In genomic region chr17:39027037-39027436, GRCh38 we compare ENCODE assay signal across 8 cellular contexts. TPM values are rescaled to one million over a fixed set of nuclear protein-coding genes. Genes with fewer than 3 reads are reported as not detected.
DNase-seq lines count a peak whose midpoint lies in the region; ATAC-seq and TF ChIP-seq lines count a peak whose summit lies in the region.

No MANE protein-coding gene starts in this region.

- CTCF ChIA-PET in MCF 10A (lab: Yijun Ruan, JAX), result no interaction called here

- no peaks in the 10 kb centered on the region for H3K4me1 ChIP-seq in ES-I3 (ENCODE audit: insufficient read depth, low read length)

- peaks cover 6% of the 10 kb centered on the region for H3K4me1 Mint-ChIP-seq in MCF 10A (ENCODE audit: insufficient read depth, unreplicated experiment)
- H3K4me1 Mint-ChIP-seq in stimulated activated effector memory CD8-positive, alpha-beta T cell treated with anti-CD3 and anti-CD28 coated beads, Interleukin-12 subunit alpha, Interleukin-12 subunit beta, amount 100 ng/mL, for 72 hours, result no peaks in the 10 kb centered on the region

- peak overlapping the region; percentile 70 for H3K4me3 Mint-ChIP-seq in MCF 10A (ENCODE audit: unreplicated experiment)
- H3K4me3 Mint-ChIP-seq in stimulated activated effector memory CD8-positive, alpha-beta T cell treated with anti-CD3 and anti-CD28 coated beads, Interleukin-12 subunit alpha, Interleukin-12 subunit beta, amount 100 ng/mL, for 72 hours, result no peak overlapping the region

- no peaks in the 10 kb centered on the region for H3K36me3 Mint-ChIP-seq in MCF 10A (ENCODE audit: insufficient read depth, unreplicated experiment)
- H3K36me3 Mint-ChIP-seq in stimulated activated effector memory CD8-positive, alpha-beta T cell treated with anti-CD3 and anti-CD28 coated beads, Interleukin-12 subunit alpha, Interleukin-12 subunit beta, amount 100 ng/mL, for 72 hours, result no peaks in the 10 kb centered on the region

- DNase-seq in NCI-H2171 (lab: John Stamatoyannopoulos, UW), result peak; percentile 54
- peak; percentile 55 for DNase-seq in MCF 10A (ENCODE audit: unreplicated experiment)
- peak; percentile 69 to 82 for DNase-seq in left colon
- no peak for DNase-seq in stimulated activated effector memory CD8-positive, alpha-beta T cell treated with anti-CD3 and anti-CD28 coated beads, Interleukin-12 subunit alpha, Interleukin-12 subunit beta, amount 100 ng/mL, for 72 hours (ENCODE audit: low spot score in 2 of 2)
- DNase-seq in T-helper 2 cell, result no peak

- TF ChIP-seq CTCF in MCF 10A (IDR thresholded peaks at IDR 0.05; ENCODE audit: unreplicated experiment), result no peak

- H3K9ac ChIP-seq in ES-I3 (ENCODE audit: low read depth, low read length), result peak overlapping the region; percentile 35; the same call in 1 of the 2 replicates

- ATAC-seq in left colon (peak; percentile 99), HG03432 (IDR thresholded peaks at IDR 0.05; ENCODE audit: unreplicated experiment) (no peak), HG03175 (IDR thresholded peaks at IDR 0.05; ENCODE audit: unreplicated experiment) (no peak)
- peak; percentile 53 for ATAC-seq in stimulated activated effector memory CD8-positive, alpha-beta T cell treated with anti-CD3 and anti-CD28 coated beads, Interleukin-12 subunit alpha, Interleukin-12 subunit beta, amount 100 ng/mL, for 72 hours

- H3K27ac Mint-ChIP-seq in MCF 10A (ENCODE audit: low read depth, unreplicated experiment), result no peak overlapping the region
- H3K27ac Mint-ChIP-seq in stimulated activated effector memory CD8-positive, alpha-beta T cell treated with anti-CD3 and anti-CD28 coated beads, Interleukin-12 subunit alpha, Interleukin-12 subunit beta, amount 100 ng/mL, for 72 hours, result no peak overlapping the region

- intact Hi-C loops in MCF 10A (cut with micrococcal nuclease), result no loop called here
- intact Hi-C loops in left colon (cut with DNase I, micrococcal nuclease), result no loop called here

- H3K9me3 Mint-ChIP-seq in MCF 10A (ENCODE audit: unreplicated experiment), result no peaks in the 10 kb centered on the region
- no peaks in the 10 kb centered on the region for H3K9me3 Mint-ChIP-seq in stimulated activated effector memory CD8-positive, alpha-beta T cell treated with anti-CD3 and anti-CD28 coated beads, Interleukin-12 subunit alpha, Interleukin-12 subunit beta, amount 100 ng/mL, for 72 hours

- BruUV-seq in MCF 10A (replicated peaks; lab: Mats Ljungman, UMichigan), result no TSS peak

- no peaks in the 10 kb centered on the region for H3K27me3 Mint-ChIP-seq in MCF 10A (ENCODE audit: insufficient read depth, unreplicated experiment)

- no peaks in the 10 kb centered on the region for H3K9me3 ChIP-seq in ES-I3 (ENCODE audit: control insufficient read depth, insufficient read depth, low read length)

- POLR2A ChIA-PET in MCF 10A (lab: Yijun Ruan, JAX), result no interaction called here

- H3K36me3 ChIP-seq in ES-I3 (ENCODE audit: insufficient read depth, low read length), result no peaks in the 10 kb centered on the region

RNA-seq across cellular contexts. Expression of gene FBXO47, which starts 59.8 kb away (rescaled TPM):
- total RNA-seq in MCF 10A (2022) (not detected in 2 replicates), left colon (not detected)

Comparison
In these comparisons a context has a peak if more than half of its experiments do, and no peak if none do; other contexts are left out.
1. DNase-seq: peak in NCI-H2171 (single experiment), MCF 10A (single experiment) and left colon (2 of 2); none in stimulated activated effector memory CD8-positive, alpha-beta T cell treated with anti-CD3 and anti-CD28 coated beads, Interleukin-12 subunit alpha, Interleukin-12 subunit beta, amount 100 ng/mL, for 72 hours (0 of 2) and T-helper 2 cell (0 of 5).
2. ATAC-seq: peak in left colon (single experiment) and stimulated activated effector memory CD8-positive, alpha-beta T cell treated with anti-CD3 and anti-CD28 coated beads, Interleukin-12 subunit alpha, Interleukin-12 subunit beta, amount 100 ng/mL, for 72 hours (single experiment); none in HG03432 (single experiment) and HG03175 (single experiment).